8 cellular contexts compared by ENCODE assay signal in genomic region chr12:120110550-120111501, GRCh38. TPM values are rescaled to one million over a fixed set of nuclear protein-coding genes. Genes with fewer than 3 reads are reported as not detected.
DNase-seq lines count a peak whose midpoint lies in the region; ATAC-seq and TF ChIP-seq lines count a peak whose summit lies in the region.

No MANE protein-coding gene starts in this region.

- peaks cover 12 to 73% (median 46%) of the 10 kb centered on the region in 9 donors for H3K4me1 ChIP-seq in heart right ventricle

- peak overlapping the region in 9 of 10 donors; percentile 7 to 84 (median 27) for H3K27ac ChIP-seq in heart right ventricle

- H3K36me3 ChIP-seq in heart right ventricle: peaks cover 0 to 46% (median 0%) of the 10 kb centered on the region in 9 donors

- intact Hi-C loops in heart right ventricle (cut with DNase I): loop anchor here in 1 of 10 donors (10.0 kb wide), 1 partner anchor 184 kb away; the partner anchor contains the start of genes RNU4-1 and RNU4-2

- peak; percentile 79 for DNase-seq in Ammon's horn (ENCODE audit: low spot score)
- peak; percentile 46 to 54 for DNase-seq in activated CD4-positive, alpha-beta T cell treated with anti-CD3 and anti-CD28 coated beads, Interleukin-2, amount 50 U/mL, for 48 hours
- DNase-seq in heart right ventricle: peak; percentile 48 to 65
- peak; percentile 19 to 42 for DNase-seq in stimulated activated CD4-positive, alpha-beta T cell treated with anti-CD3 and anti-CD28 coated beads, Interleukin-4, amount 100 ng/mL, for 4 hours
- no peak for DNase-seq in EL
- DNase-seq in DMS53 treated with DMSO at 0.1 percent for 48 hours (lab: John Stamatoyannopoulos, UW; ENCODE audit: unreplicated experiment): no peak

- no peaks in the 10 kb centered on the region for H3K27me3 ChIP-seq in heart right ventricle

- ATAC-seq in GM19455 (IDR thresholded peaks at IDR 0.05; ENCODE audit: unreplicated experiment): peak; percentile 73
- peak; percentile 74 for ATAC-seq in HG03571 (IDR thresholded peaks at IDR 0.05; ENCODE audit: unreplicated experiment)
- peak; percentile 65 to 88 (median 76) for ATAC-seq in heart right ventricle

- no peaks in the 10 kb centered on the region for H3K9me3 ChIP-seq in heart right ventricle

- TF ChIP-seq CTCF in heart right ventricle (IDR thresholded peaks at IDR 0.05): no peak

- WGBS in heart right ventricle, 2 donors: 60 to 69% methylated on average over 26 of the region's 26 CpGs

- peak overlapping the region in 1 of 10 donors; percentile 24 for H3K4me3 ChIP-seq in heart right ventricle

RNA-seq across cellular contexts. Expression of gene RAB35, which starts 5.7 kb away (rescaled TPM):
- 10 to 100 TPM; 15.4 to 33.6 (median 24.3) TPM for total RNA-seq in heart right ventricle
- 10 to 100 TPM; 13.3 to 24.1 TPM for polyA plus RNA-seq in heart right ventricle

Comparison
In these comparisons a context has a peak if more than half of its experiments do, and no peak if none do; other contexts are left out.
1. DNase-seq: peak in Ammon's horn (single experiment), activated CD4-positive, alpha-beta T cell treated with anti-CD3 and anti-CD28 coated beads, Interleukin-2, amount 50 U/mL, for 48 hours (2 of 2), heart right ventricle (2 of 2) and stimulated activated CD4-positive, alpha-beta T cell treated with anti-CD3 and anti-CD28 coated beads, Interleukin-4, amount 100 ng/mL, for 4 hours (2 of 2); none in EL (single experiment) and DMS53 treated with DMSO at 0.1 percent for 48 hours (single experiment).
2. Peak in every context shown above with its lines, with median percentiles within 50 percentile points of each other: ATAC-seq.